Comparison of ENCODE assay signal across 13 cellular contexts in genomic region chr1:41754540-41754939, GRCh38.
DNase-seq lines count a peak whose midpoint lies in the region; ATAC-seq and TF ChIP-seq lines count a peak whose summit lies in the region.
"Had no signal": no experiment of that assay in that cellular context is flagged by ENCODE, and none has a peak within 500 bp of the region (broad histone marks: within the 10 kb centered on the region; RNA-seq: fewer than 3 reads in every experiment).

No MANE protein-coding gene starts in this region.

- no peaks in the 10 kb centered on the region for H3K79me2 ChIP-seq in OCI-LY1 (ENCODE audit: insufficient read depth, low read length)

- peak; percentile 2 for TF ChIP-seq CTCF in cardiac muscle cell (IDR thresholded peaks at IDR 0.05; ENCODE audit: low read depth, low read length)
- TF ChIP-seq CTCF in OCI-LY1 (IDR thresholded peaks at IDR 0.05; ENCODE audit: low read length): peak; percentile 66

- H3K9ac ChIP-seq in OCI-LY1 (ENCODE audit: low read length): no peak overlapping the region

- H3K27me3 ChIP-seq in cardiac muscle cell (no peaks in the 10 kb centered on the region), OCI-LY1 (ENCODE audit: insufficient read depth, low read length) (no peaks in the 10 kb centered on the region)
- H3K27me3 ChIP-seq: testis had no signal

- no peaks in the 10 kb centered on the region for H3K9me2 ChIP-seq in OCI-LY1 (ENCODE audit: low read depth, low read length)

- intact Hi-C loops in left cardiac atrium (cut with DNase I): no loop called here

- H2AFZ ChIP-seq in OCI-LY1 (ENCODE audit: low read length): no peak overlapping the region

- H3K4me3 Mint-ChIP-seq in activated naive CD4-positive, alpha-beta T cell treated with anti-CD3 and anti-CD28 coated beads, Interleukin-2, amount 10 ng/mL, durations not matched to agents 7 days and 5 days: no peak overlapping the region
- H3K4me3 Mint-ChIP-seq: nephron had no signal

- DNase-seq in cardiac muscle cell (ENCODE audit: low read depth in 1 of 2, low spot score in 1 of 2) (no peak), left cardiac atrium (no peak), NCI-H1436 treated with DMSO at 0.1 percent for 48 hours (lab: John Stamatoyannopoulos, UW) (no peak), NCI-H1048 (lab: John Stamatoyannopoulos, UW) (no peak)
- peak; percentile 51 for DNase-seq in activated naive CD4-positive, alpha-beta T cell treated with anti-CD3 and anti-CD28 coated beads, Interleukin-2, amount 10 ng/mL, durations not matched to agents 7 days and 5 days
- DNase-seq in stimulated activated naive CD8-positive, alpha-beta T cell treated with anti-CD3 and anti-CD28 coated beads, Interleukin-15, Interleukin-2, amounts not matched to agents 100 U/mL and 50 U/mL, for 24 hours: peak; percentile 63
- DNase-seq: NCI-H1092, OCI-M1, testis had no signal

- no peaks in the 10 kb centered on the region for H3F3A ChIP-seq in OCI-LY1 (ENCODE audit: insufficient read depth, low read length)

- H3K36me3 ChIP-seq in cardiac muscle cell (no peaks in the 10 kb centered on the region), OCI-LY1 (ENCODE audit: insufficient read depth, low read length) (no peaks in the 10 kb centered on the region)

- H3K27me3 Mint-ChIP-seq in activated naive CD4-positive, alpha-beta T cell treated with anti-CD3 and anti-CD28 coated beads, Interleukin-2, amount 10 ng/mL, durations not matched to agents 7 days and 5 days: no peaks in the 10 kb centered on the region

- no peak overlapping the region for H3K4me2 ChIP-seq in OCI-LY1 (ENCODE audit: low read length)

- no peaks in the 10 kb centered on the region for H3K9me3 Mint-ChIP-seq in activated naive CD4-positive, alpha-beta T cell treated with anti-CD3 and anti-CD28 coated beads, Interleukin-2, amount 10 ng/mL, durations not matched to agents 7 days and 5 days
- H3K9me3 Mint-ChIP-seq: nephron had no signal

- H3K9me3 ChIP-seq in cardiac muscle cell (ENCODE audit: low read depth) (peaks cover 2% of the 10 kb centered on the region), OCI-LY1 (ENCODE audit: low read length) (no peaks in the 10 kb centered on the region)
- H3K9me3 ChIP-seq: testis had no signal

- no peak overlapping the region for H3K4me3 ChIP-seq in cardiac muscle cell
- H3K4me3 ChIP-seq in OCI-LY1 (ENCODE audit: low read depth, low read length, poor library complexity, severe bottlenecking): no peak overlapping the region
- H3K4me3 ChIP-seq: testis had no signal

- H3K4me1 ChIP-seq in cardiac muscle cell (ENCODE audit: low read depth): peaks cover 5% of the 10 kb centered on the region
- H3K4me1 ChIP-seq in OCI-LY1 (ENCODE audit: insufficient read depth, low read length, severe bottlenecking): peaks cover 50% of the 10 kb centered on the region

- H3K4me1 Mint-ChIP-seq in activated naive CD4-positive, alpha-beta T cell treated with anti-CD3 and anti-CD28 coated beads, Interleukin-2, amount 10 ng/mL, durations not matched to agents 7 days and 5 days: peaks cover 62% of the 10 kb centered on the region
- H3K4me1 Mint-ChIP-seq: nephron had no signal

- ATAC-seq in left cardiac atrium (no peak), HG02610 (IDR thresholded peaks at IDR 0.05; ENCODE audit: unreplicated experiment) (no peak)
- ATAC-seq in stimulated activated naive CD8-positive, alpha-beta T cell treated with anti-CD3 and anti-CD28 coated beads, Interleukin-15, Interleukin-2, amounts not matched to agents 100 U/mL and 50 U/mL, for 24 hours: peak; percentile 44
- ATAC-seq: esophagus mucosa had no signal

- CTCF ChIA-PET in activated naive CD4-positive, alpha-beta T cell treated with anti-CD3 and anti-CD28 coated beads, Interleukin-2, amount 10 ng/mL, durations not matched to agents 7 days and 5 days (lab: Charles Lee): interaction anchor here (0.8 to 1.2 kb wide), 3 partner anchors 35 to 234 kb away, joined by 3 to 4 read pairs (median 3); no protein-coding TSS in a partner anchor

- H4K20me1 ChIP-seq in OCI-LY1 (ENCODE audit: insufficient read depth, low read length): no peaks in the 10 kb centered on the region

- H3K27ac Mint-ChIP-seq in activated naive CD4-positive, alpha-beta T cell treated with anti-CD3 and anti-CD28 coated beads, Interleukin-2, amount 10 ng/mL, durations not matched to agents 7 days and 5 days: no peak overlapping the region
- H3K27ac Mint-ChIP-seq: nephron had no signal

- H3K27ac ChIP-seq in cardiac muscle cell (no peak overlapping the region), OCI-LY1 (ENCODE audit: low read depth, low read length, poor library complexity, severe bottlenecking) (peak overlapping the region; percentile 29)
- H3K27ac ChIP-seq: testis had no signal

- H3K36me3 Mint-ChIP-seq in activated naive CD4-positive, alpha-beta T cell treated with anti-CD3 and anti-CD28 coated beads, Interleukin-2, amount 10 ng/mL, durations not matched to agents 7 days and 5 days: peaks cover 7% of the 10 kb centered on the region

Comparison
In these comparisons a context has a peak if more than half of its experiments do, and no peak if none do; other contexts are left out.
1. DNase-seq: peak in activated naive CD4-positive, alpha-beta T cell treated with anti-CD3 and anti-CD28 coated beads, Interleukin-2, amount 10 ng/mL, durations not matched to agents 7 days and 5 days (single experiment) and stimulated activated naive CD8-positive, alpha-beta T cell treated with anti-CD3 and anti-CD28 coated beads, Interleukin-15, Interleukin-2, amounts not matched to agents 100 U/mL and 50 U/mL, for 24 hours (single experiment); none in cardiac muscle cell (0 of 2), left cardiac atrium (single experiment), NCI-H1436 treated with DMSO at 0.1 percent for 48 hours (single experiment) and NCI-H1048 (single experiment).